7 cellular contexts compared by ENCODE assay signal in the genomic region with DNA sequence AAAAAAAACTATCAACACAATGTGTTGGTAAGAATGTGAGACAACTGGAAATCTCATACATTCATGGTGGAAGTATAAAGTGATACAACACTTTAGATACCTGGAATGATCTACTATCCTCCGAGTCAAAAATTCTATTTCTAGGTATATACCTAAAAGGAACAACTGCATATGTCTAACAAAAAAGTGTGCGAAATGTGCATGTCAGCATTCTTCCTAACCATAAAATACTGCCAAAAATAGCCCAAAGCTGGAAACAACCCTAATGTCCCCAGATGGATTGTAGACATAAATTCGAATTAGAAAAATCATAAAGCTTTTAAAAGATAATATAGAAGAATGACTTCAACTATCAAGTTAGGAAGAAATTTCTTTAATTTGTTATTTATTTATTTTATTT. TPM values are rescaled to one million over a fixed set of nuclear protein-coding genes. Genes with fewer than 3 reads are reported as not detected.
"Had no signal": no experiment of that assay in that cellular context is flagged by ENCODE, and none has a peak within 500 bp of the region (broad histone marks: within the 10 kb centered on the region; RNA-seq: fewer than 3 reads in every experiment).

No MANE protein-coding gene starts in this region.

- H3K4me3 Mint-ChIP-seq: H9, IgD-negative memory B cell had no signal

- H3K27me3 Mint-ChIP-seq: IgD-negative memory B cell had no signal

- H3K27ac ChIP-seq: GM23248, HL-60 had no signal

- H3K9ac ChIP-seq: GM23248 had no signal

- H3K4me3 ChIP-seq: GM23248 had no signal

- DNase-seq: GM23248, GOT3, H9, HCEC 1CT, KG1 had no signal

- H2AFZ ChIP-seq: GM23248 had no signal

- H3K27ac Mint-ChIP-seq: H9, IgD-negative memory B cell had no signal

RNA-seq across cellular contexts. Expression of gene FGF12, which starts 51.2 kb away (rescaled TPM):
- total RNA-seq: GM23248 had no signal
- polyA plus RNA-seq: GM23248 had no signal
